1 cellular context compared by ENCODE assay signal in genomic region chr19:5030822-5031221, GRCh38.
TF ChIP-seq lines count a peak whose summit lies in the region.

No MANE protein-coding gene starts in this region.

TF ChIP-seq in H1, 55 proteins besides CTCF, POLR2A, EP300 and RAD21 (continued from another document):
- TF ChIP-seq GTF2F1 (IDR thresholded peaks at IDR 0.05; ENCODE audit: borderline replicate concordance, low read depth, low read length), result no peak
- TF ChIP-seq SP2 (IDR thresholded peaks at IDR 0.05; ENCODE audit: low read length), result no peak
- TF ChIP-seq RNF2 (IDR thresholded peaks at IDR 0.05; ENCODE audit: borderline replicate concordance, low read depth, low read length, missing control alignments, poor library complexity, severe bottlenecking), result no peak
- TF ChIP-seq EGR1 (IDR thresholded peaks at IDR 0.05; ENCODE audit: borderline replicate concordance, low read depth, low read length), result no peak
- TF ChIP-seq CHD2 (IDR thresholded peaks at IDR 0.05; ENCODE audit: low read length), result no peak
- TF ChIP-seq TEAD4 (IDR thresholded peaks at IDR 0.05; ENCODE audit: low read depth, low read length), result no peak
- no peak for TF ChIP-seq BCL11A (IDR thresholded peaks at IDR 0.05; ENCODE audit: low read depth in 2 of 2, low read length in 2 of 2)
- no peak for TF ChIP-seq SAP30 (IDR thresholded peaks at IDR 0.05; ENCODE audit: insufficient read depth, insufficient replicate concordance, low read length)
- no peak for TF ChIP-seq CHD7 (IDR thresholded peaks at IDR 0.05; ENCODE audit: insufficient replicate concordance, low read length)
- TF ChIP-seq JUND (IDR thresholded peaks at IDR 0.05; ENCODE audit: low read length), result no peak
- no peak for TF ChIP-seq CTBP2 (IDR thresholded peaks at IDR 0.05; ENCODE audit: borderline replicate concordance, insufficient read depth, insufficient read length, low read length)
